Comparison of ENCODE assay signal across 1 cellular context in genomic region chr16:6165330-6165984, GRCh38.
TF ChIP-seq lines count a peak whose summit lies in the region.

No MANE protein-coding gene starts in this region.

TF ChIP-seq in H1, 55 proteins besides CTCF, POLR2A, EP300 and RAD21 (continued from another document):
- no peak for TF ChIP-seq CHD7 (IDR thresholded peaks at IDR 0.05; ENCODE audit: insufficient replicate concordance, low read length)
- no peak for TF ChIP-seq CHD1 (IDR thresholded peaks at IDR 0.05; ENCODE audit: low read depth, low read length)
- TF ChIP-seq EZH2 (IDR thresholded peaks at IDR 0.05; ENCODE audit: low read depth, low read length, severe bottlenecking): no peak
